Comparison of ENCODE assay signal across 8 cellular contexts in genomic region chr15:77496710-77497107, GRCh38.
DNase-seq lines count a peak whose midpoint lies in the region; ATAC-seq and TF ChIP-seq lines count a peak whose summit lies in the region.

No MANE protein-coding gene starts in this region.

- H3K9me3 Mint-ChIP-seq in GM23338 = no peaks in the 10 kb centered on the region; the same call in 1 of the 3 replicates
- H3K9me3 Mint-ChIP-seq in activated CD4-positive, alpha-beta T cell treated with anti-CD3 and anti-CD28 coated beads, Interleukin-2, amount 10 ng/mL, durations not matched to agents 7 days and 5 days = no peaks in the 10 kb centered on the region

- CTCF ChIA-PET in activated CD4-positive, alpha-beta T cell treated with anti-CD3 and anti-CD28 coated beads, Interleukin-2, amount 10 ng/mL, durations not matched to agents 7 days and 5 days (lab: Charles Lee) = interaction anchor here (0.6 to 2.3 kb wide), 12 partner anchors 9 to 1355 kb away, joined by 3 to 10 read pairs (median 4); no protein-coding TSS in a partner anchor

- peaks cover 11% of the 10 kb centered on the region for H3K27me3 Mint-ChIP-seq in GM23338 (ENCODE audit: insufficient read depth, low read depth, poor library complexity)
- H3K27me3 Mint-ChIP-seq in activated CD4-positive, alpha-beta T cell treated with anti-CD3 and anti-CD28 coated beads, Interleukin-2, amount 10 ng/mL, durations not matched to agents 7 days and 5 days = no peaks in the 10 kb centered on the region

- H3K4me3 ChIP-seq in GM23338 = peak overlapping the region; percentile 15; the same call in 1 of the 2 replicates

- H3K36me3 ChIP-seq in GM23338 (ENCODE audit: insufficient read depth) = no peaks in the 10 kb centered on the region

- no peaks in the 10 kb centered on the region for H4K20me1 ChIP-seq in GM23338 (replicated peaks; ENCODE audit: insufficient read depth)

- H3K79me2 ChIP-seq in GM23338 (replicated peaks; ENCODE audit: insufficient read depth) = no peaks in the 10 kb centered on the region

- no peaks in the 10 kb centered on the region for H3K27me3 ChIP-seq in GM23338 (ENCODE audit: insufficient read depth)

- peak; percentile 67 to 73 for DNase-seq in AML-193 (lab: John Stamatoyannopoulos, UW)
- peak; percentile 92 for DNase-seq in GM23338 (ENCODE audit: low spot score)
- DNase-seq in NCI-H526 (lab: John Stamatoyannopoulos, UW) = peak; percentile 48 to 91
- DNase-seq in activated CD4-positive, alpha-beta T cell treated with anti-CD3 and anti-CD28 coated beads, Interleukin-2, amount 10 ng/mL, durations not matched to agents 7 days and 5 days = peak; percentile 72
- DNase-seq in dermis microvascular lymphatic vessel endothelial cell (ENCODE audit: low read depth in 2 of 2) = peak; percentile 77 to 80
- peak; percentile 86 to 92 for DNase-seq in lung microvascular endothelial cell (ENCODE audit: low read depth in 2 of 2)
- peak; percentile 46 to 56 (median 52) for DNase-seq in stimulated activated CD4-positive, alpha-beta T cell treated with anti-CD3 and anti-CD28 coated beads, TNF-alpha, amount 100 ng/mL, for 48 hours (ENCODE audit: low read depth in 3 of 3)

- peak overlapping the region; percentile 79; the same call in 1 of the 2 replicates for H3K27ac Mint-ChIP-seq in GM23338
- no peak overlapping the region for H3K27ac Mint-ChIP-seq in activated CD4-positive, alpha-beta T cell treated with anti-CD3 and anti-CD28 coated beads, Interleukin-2, amount 10 ng/mL, durations not matched to agents 7 days and 5 days

- peaks cover 38% of the 10 kb centered on the region for H3K4me1 ChIP-seq in GM23338 (ENCODE audit: insufficient read depth)

- H2AFZ ChIP-seq in GM23338 = no peak overlapping the region

- TF ChIP-seq CTCF in GM23338 (conservative IDR thresholded peaks at IDR 0.05; ENCODE audit: low read depth in 2 of 2) = peak; percentile 89 to 98

- H3K9me2 ChIP-seq in GM23338 (ENCODE audit: insufficient read depth) = no peaks in the 10 kb centered on the region

- H3K27ac ChIP-seq in GM23338 (ENCODE audit: low read depth) = peak overlapping the region; percentile 86; the same call in 1 of the 2 replicates

- POLR2A ChIA-PET in activated CD4-positive, alpha-beta T cell treated with anti-CD3 and anti-CD28 coated beads, Interleukin-2, amount 10 ng/mL, durations not matched to agents 7 days and 5 days (lab: Charles Lee) = no interaction called here

- peaks cover 2% of the 10 kb centered on the region; the same call in 1 of the 3 replicates for H3K36me3 Mint-ChIP-seq in GM23338 (ENCODE audit: low read depth)
- peaks cover 2% of the 10 kb centered on the region for H3K36me3 Mint-ChIP-seq in activated CD4-positive, alpha-beta T cell treated with anti-CD3 and anti-CD28 coated beads, Interleukin-2, amount 10 ng/mL, durations not matched to agents 7 days and 5 days (ENCODE audit: low read depth)

- ATAC-seq in GM23338 = peak; percentile 87
- ATAC-seq in HG02588 (IDR thresholded peaks at IDR 0.05; ENCODE audit: unreplicated experiment) = no peak

- H3K4me1 Mint-ChIP-seq in GM23338 = peaks cover 44% of the 10 kb centered on the region
- H3K4me1 Mint-ChIP-seq in activated CD4-positive, alpha-beta T cell treated with anti-CD3 and anti-CD28 coated beads, Interleukin-2, amount 10 ng/mL, durations not matched to agents 7 days and 5 days = peaks cover 19% of the 10 kb centered on the region

- H3K4me2 ChIP-seq in GM23338 = peak overlapping the region; percentile 46; the same call in 1 of the 2 replicates

- peaks cover 3% of the 10 kb centered on the region for H3F3A ChIP-seq in GM23338 (replicated peaks; ENCODE audit: low read depth)

- no peak overlapping the region; the same call in 2 of the 3 replicates for H3K4me3 Mint-ChIP-seq in GM23338
- no peak overlapping the region for H3K4me3 Mint-ChIP-seq in activated CD4-positive, alpha-beta T cell treated with anti-CD3 and anti-CD28 coated beads, Interleukin-2, amount 10 ng/mL, durations not matched to agents 7 days and 5 days

TF ChIP-seq in GM23338, 12 proteins besides CTCF, POLR2A, EP300 and RAD21:
- TF ChIP-seq EZH2phosphoT487 (IDR thresholded peaks at IDR 0.05; ENCODE audit: unreplicated experiment) (no peak), ETS1 (IDR thresholded peaks at IDR 0.05) (no peak), EZH2 (IDR thresholded peaks at IDR 0.05; ENCODE audit: low read depth, unreplicated experiment) (no peak), POLR2AphosphoS5 (IDR thresholded peaks at IDR 0.05; ENCODE audit: low read depth) (no peak; the same call in 1 of the 2 replicates), CREB1 (CRISPR knock-in tag; IDR thresholded peaks at IDR 0.05; ENCODE audit: low read depth) (no peak), ZNF462 (CRISPR knock-in tag; IDR thresholded peaks at IDR 0.05) (peak; percentile 20; the same call in 1 of the 2 replicates)
